ENCODE assay signal across 8 cellular contexts in genomic region chr3:71066356-71066755, GRCh38.
DNase-seq lines count a peak whose midpoint lies in the region; ATAC-seq and TF ChIP-seq lines count a peak whose summit lies in the region.

No MANE protein-coding gene starts in this region.

- CTCF ChIA-PET in RWPE1 (lab: Yijun Ruan, JAX): no interaction called here

- peak overlapping the region; percentile 75; the same call in 1 of the 2 replicates for H3K9ac ChIP-seq in iPS-20b (ENCODE audit: low read depth, low read length)

- peak overlapping the region; percentile 98 for H3K27ac ChIP-seq in VCaP
- H3K27ac ChIP-seq in iPS-20b (ENCODE audit: low read length): no peak overlapping the region
- H3K27ac ChIP-seq in tibial nerve: peak overlapping the region in 3 of 4 donors; percentile 90 to 96 (median 95)
- no peak overlapping the region for H3K27ac ChIP-seq in RWPE1

- no peak for TF ChIP-seq CTCF in VCaP (conservative IDR thresholded peaks at IDR 0.05)
- no peak for TF ChIP-seq CTCF in tibial nerve (IDR thresholded peaks at IDR 0.05)
- no peak for TF ChIP-seq CTCF in RWPE1 (conservative IDR thresholded peaks at IDR 0.05; ENCODE audit: low read depth)

- POLR2A ChIA-PET in RWPE1 (lab: Yijun Ruan, JAX; ENCODE audit: low non-redundant PET): no interaction called here

- no peak for ATAC-seq in HG03442 (IDR thresholded peaks at IDR 0.05; ENCODE audit: unreplicated experiment)

- H3K4me3 ChIP-seq in iPS-20b (ENCODE audit: low read length) (peak overlapping the region; percentile 76), tibial nerve (no peak overlapping the region)

- TF ChIP-seq POLR2A in tibial nerve (IDR thresholded peaks at IDR 0.05): no peak

- no peak for TF ChIP-seq EP300 in tibial nerve (IDR thresholded peaks at IDR 0.05)

- H3K4me1 ChIP-seq in iPS-20b (ENCODE audit: insufficient read depth, low read length) (peaks cover 49% of the 10 kb centered on the region), tibial nerve (peaks cover 0 to 73% (median 39%) of the 10 kb centered on the region in 4 donors)

- H3K36me3 ChIP-seq in iPS-20b (ENCODE audit: insufficient read depth, low read depth, low read length) (no peaks in the 10 kb centered on the region), tibial nerve (no peaks in the 10 kb centered on the region)

- H3K9me3 ChIP-seq in iPS-20b (ENCODE audit: insufficient read depth, low read depth, low read length): no peaks in the 10 kb centered on the region
- no peaks in the 10 kb centered on the region for H3K9me3 ChIP-seq in tibial nerve

- peak; percentile 40 for DNase-seq in activated naive CD4-positive, alpha-beta T cell treated with Interleukin-2 at 50 U/mL for 16 hours
- no peak for DNase-seq in activated naive CD4-positive, alpha-beta T cell (lab: John Stamatoyannopoulos, UW)
- DNase-seq in tibial nerve (ENCODE audit: low spot score in 2 of 2) (no peak), RWPE1 (ENCODE audit: low spot score) (no peak), NCI-H524 treated with DMSO at 0.1 percent for 48 hours (lab: John Stamatoyannopoulos, UW) (no peak)

- peaks cover 42% of the 10 kb centered on the region; the same call in 1 of the 2 replicates for H3K27me3 ChIP-seq in iPS-20b (ENCODE audit: insufficient read depth, low read length)
- no peaks in the 10 kb centered on the region for H3K27me3 ChIP-seq in tibial nerve

- 53 to 55% methylated on average over 6 of the region's 6 CpGs for WGBS in tibial nerve, 2 donors

Comparison
In these comparisons a context has a peak if more than half of its experiments do, and no peak if none do; other contexts are left out.
1. H3K27ac ChIP-seq: peak in VCaP (single experiment) and tibial nerve (3 of 4); none in iPS-20b (single experiment) and RWPE1 (single experiment).